20 cellular contexts compared by ENCODE assay signal in the genomic region with DNA sequence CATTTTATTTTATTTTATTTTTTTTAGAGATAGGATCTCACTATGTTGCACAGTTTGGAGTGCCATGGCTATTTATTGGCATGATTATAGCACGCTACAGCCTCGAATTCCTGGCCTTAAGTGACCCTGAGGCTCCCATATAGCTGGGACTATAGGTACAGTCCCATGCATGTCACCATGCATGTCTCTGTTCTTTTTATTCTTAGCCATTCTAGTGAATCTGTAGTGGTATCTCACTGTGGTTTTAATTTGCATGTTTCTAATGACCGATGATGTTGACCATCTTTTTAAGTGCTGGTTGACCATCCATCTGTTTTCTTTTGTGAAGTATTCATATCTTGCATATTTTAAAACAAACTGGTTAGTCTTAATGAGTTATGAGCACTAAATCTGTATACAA.
DNase-seq lines count a peak whose midpoint lies in the region; ATAC-seq lines count a peak whose summit lies in the region.
"Had no signal": no experiment of that assay in that cellular context is flagged by ENCODE, and none has a peak within 500 bp of the region (broad histone marks: within the 10 kb centered on the region; RNA-seq: fewer than 3 reads in every experiment).

No MANE protein-coding gene starts in this region.

- peak; percentile 61 for ATAC-seq in GM18511 (IDR thresholded peaks at IDR 0.05; ENCODE audit: unreplicated experiment)
- peak; percentile 53 for ATAC-seq in GM21423 (IDR thresholded peaks at IDR 0.05; ENCODE audit: unreplicated experiment)
- peak; percentile 84 for ATAC-seq in HG02885 (IDR thresholded peaks at IDR 0.05; ENCODE audit: poor library complexity, unreplicated experiment)
- ATAC-seq in HG03571 (IDR thresholded peaks at IDR 0.05; ENCODE audit: unreplicated experiment) = peak; percentile 64
- ATAC-seq: activated T-cell treated with anti-CD3 and anti-CD28 coated beads, Interleukin-2, amount 50 U/mL, for 4 hours; left lung; PC-3; stimulated activated memory B cell treated with anti-CD40 and anti-IgM and Interleukin-4, amounts not matched to agents 10 μg/mL and 1 μg/mL and 100 μg/mL, for 72 hours had no signal

- no peak for DNase-seq in activated CD4-positive, alpha-beta T cell treated with anti-CD3 and anti-CD28 coated beads, Interleukin-2, amount 50 U/mL, for 48 hours
- no peak for DNase-seq in DMS79 (lab: John Stamatoyannopoulos, UW)
- DNase-seq in SKM-1 (lab: John Stamatoyannopoulos, UW; ENCODE audit: unreplicated experiment) = no peak
- no peak for DNase-seq in stimulated activated CD4-positive, alpha-beta T cell treated with anti-CD3 and anti-CD28 coated beads, Interleukin-15, amount 100 ng/mL, for 24 hours
- DNase-seq: activated CD4-positive, alpha-beta T cell treated with anti-CD3 and anti-CD28 coated beads, Interleukin-2, amount 50 U/mL, for 4 hours; activated T-cell treated with anti-CD3 and anti-CD28 coated beads, Interleukin-2, amount 50 U/mL, for 4 hours; caudate nucleus; CD4-positive, alpha-beta T cell; DND-41; left lung; MV-4-11; NCI-H526 treated with DMSO at 0.1 percent for 48 hours; ovary; PC-3; small intestine had no signal
